28 cellular contexts compared by ENCODE assay signal in genomic region chr1:217087981-217088380, GRCh38.
DNase-seq lines count a peak whose midpoint lies in the region; ATAC-seq and TF ChIP-seq lines count a peak whose summit lies in the region.
"Had no signal": no experiment of that assay in that cellular context is flagged by ENCODE, and none has a peak within 500 bp of the region (broad histone marks: within the 10 kb centered on the region; RNA-seq: fewer than 3 reads in every experiment).

No MANE protein-coding gene starts in this region.

- H3K36me3 ChIP-seq in gastroesophageal sphincter = no peaks in the 10 kb centered on the region
- H3K36me3 ChIP-seq in neural progenitor cell = no peaks in the 10 kb centered on the region
- H3K36me3 ChIP-seq: left lung had no signal

- H3K27me3 ChIP-seq in right cardiac atrium (ENCODE audit: control insufficient read depth, insufficient read depth) (no peaks in the 10 kb centered on the region), gastroesophageal sphincter (no peaks in the 10 kb centered on the region), neural progenitor cell (peaks cover 64% of the 10 kb centered on the region)

- DNase-seq in right cardiac atrium = no peak
- DNase-seq in Right ventricle myocardium superior = no peak
- DNase-seq in neural progenitor cell (ENCODE audit: low spot score) = no peak
- no peak for DNase-seq in type B pancreatic cell (ENCODE audit: extremely low spot score, unreplicated experiment)
- no peak for DNase-seq in GM10266 (ENCODE audit: extremely low spot score)
- DNase-seq: activated CD4-positive, alpha-beta T cell treated with anti-CD3 and anti-CD28 coated beads, Interleukin-2, amount 50 U/mL, for 48 hours; activated CD4-positive, CD25-positive, alpha-beta regulatory T cell treated with anti-CD3 and anti-CD28 coated beads, Interleukin-2, amount 50 U/mL, for 72 hours; activated naive CD4-positive, alpha-beta T cell; activated naive CD8-positive, alpha-beta T cell treated with anti-CD3 and anti-CD28 coated beads, Interleukin-2, amount 50 U/mL, for 24 hours; activated T-cell treated with anti-CD3 and anti-CD28 coated beads, Interleukin-2, amount 50 U/mL, for 48 hours; Calu3; CD4-positive, CD25-positive, alpha-beta regulatory T cell; Kasumi-1; left lung; naive thymus-derived CD4-positive, alpha-beta T cell; NCI-H1436; NCI-H2081 treated with DMSO at 0.1 percent for 48 hours; NCI-H226; NCI-H526 treated with DMSO at 0.1 percent for 48 hours; PC-9; stimulated activated CD4-positive, alpha-beta T cell treated with anti-CD3 and anti-CD28 coated beads, Interleukin-1b, Interleukin-23, amount 100 ng/mL, for 48 hours; stimulated activated naive CD8-positive, alpha-beta T cell treated with anti-CD3 and anti-CD28 coated beads, Interleukin-15, Interleukin-2, amounts not matched to agents 100 U/mL and 50 U/mL, for 24 hours; T-helper 2 cell had no signal

- H3K4me1 ChIP-seq in right cardiac atrium (ENCODE audit: control insufficient read depth, insufficient read depth, low read length) (no peaks in the 10 kb centered on the region), gastroesophageal sphincter (peaks cover 0 to 42% (median 3%) of the 10 kb centered on the region in 3 donors), neural progenitor cell (no peaks in the 10 kb centered on the region)
- H3K4me1 ChIP-seq: A549, left lung had no signal

- H3K9me3 Mint-ChIP-seq in neural progenitor cell (no peaks in the 10 kb centered on the region), type B pancreatic cell (no peaks in the 10 kb centered on the region)
- H3K9me3 Mint-ChIP-seq: activated naive CD8-positive, alpha-beta T cell treated with anti-CD3 and anti-CD28 coated beads, Interleukin-2, amount 50 U/mL, for 24 hours had no signal

- WGBS in right cardiac atrium = 35% methylated on average over 3 of the region's 3 CpGs
- 17 to 23% methylated on average over 3 of the region's 3 CpGs for WGBS in gastroesophageal sphincter (ENCODE audit: low coverage in 1 of 2), 2 donors

- ATAC-seq in right cardiac atrium (no peak), Right ventricle myocardium superior (ENCODE audit: poor library complexity) (no peak), gastroesophageal sphincter (no peak), HG03045 (IDR thresholded peaks at IDR 0.05; ENCODE audit: unreplicated experiment) (no peak), HG03442 (IDR thresholded peaks at IDR 0.05; ENCODE audit: unreplicated experiment) (no peak)
- ATAC-seq: activated naive CD8-positive, alpha-beta T cell treated with anti-CD3 and anti-CD28 coated beads, Interleukin-2, amount 50 U/mL, for 24 hours; left lung; naive thymus-derived CD4-positive, alpha-beta T cell; SK-N-SH treated with all-trans-retinoic acid at 6 μM for 48 hours; stimulated activated naive CD8-positive, alpha-beta T cell treated with anti-CD3 and anti-CD28 coated beads, Interleukin-15, Interleukin-2, amounts not matched to agents 100 U/mL and 50 U/mL, for 24 hours had no signal

- H3K9ac ChIP-seq in neural progenitor cell = no peak overlapping the region

- H3K27ac Mint-ChIP-seq in neural progenitor cell (no peak overlapping the region), type B pancreatic cell (no peak overlapping the region)
- H3K27ac Mint-ChIP-seq: activated naive CD8-positive, alpha-beta T cell treated with anti-CD3 and anti-CD28 coated beads, Interleukin-2, amount 50 U/mL, for 24 hours; CD4-positive, CD25-positive, alpha-beta regulatory T cell; naive thymus-derived CD4-positive, alpha-beta T cell had no signal

- TF ChIP-seq EP300 in gastroesophageal sphincter (IDR thresholded peaks at IDR 0.05) = no peak

- no peak for TF ChIP-seq POLR2A in gastroesophageal sphincter (IDR thresholded peaks at IDR 0.05)

- H3K79me2 ChIP-seq in neural progenitor cell (ENCODE audit: low read depth) = no peaks in the 10 kb centered on the region

- no peak for TF ChIP-seq CTCF in gastroesophageal sphincter (IDR thresholded peaks at IDR 0.05)
- no peak for TF ChIP-seq CTCF in neural progenitor cell (IDR thresholded peaks at IDR 0.05)
- TF ChIP-seq CTCF in type B pancreatic cell (conservative IDR thresholded peaks at IDR 0.05) = no peak
- no peak for TF ChIP-seq CTCF in GM10266 (IDR thresholded peaks at IDR 0.05; ENCODE audit: control insufficient read depth, insufficient read depth, low read depth, missing control alignments)

- H2AFZ ChIP-seq in neural progenitor cell (replicated peaks) = no peak overlapping the region
- H2AFZ ChIP-seq: PC-9 had no signal

- no peaks in the 10 kb centered on the region for H3F3A ChIP-seq in neural progenitor cell (ENCODE audit: low read depth)

- H3K36me3 Mint-ChIP-seq in neural progenitor cell = no peaks in the 10 kb centered on the region
- no peaks in the 10 kb centered on the region for H3K36me3 Mint-ChIP-seq in type B pancreatic cell
- H3K36me3 Mint-ChIP-seq: CD4-positive, CD25-positive, alpha-beta regulatory T cell had no signal

- peak overlapping the region; percentile 90 for H3K4me3 Mint-ChIP-seq in neural progenitor cell
- H3K4me3 Mint-ChIP-seq in type B pancreatic cell = peak overlapping the region; percentile 87
- H3K4me3 Mint-ChIP-seq: activated naive CD8-positive, alpha-beta T cell treated with anti-CD3 and anti-CD28 coated beads, Interleukin-2, amount 50 U/mL, for 24 hours; CD4-positive, CD25-positive, alpha-beta regulatory T cell; naive thymus-derived CD4-positive, alpha-beta T cell had no signal

- H3K4me3 ChIP-seq in right cardiac atrium (ENCODE audit: low read length) = peak overlapping the region; percentile 94
- peak overlapping the region in 1 of 2 donors; percentile 15 for H3K4me3 ChIP-seq in gastroesophageal sphincter
- no peak overlapping the region for H3K4me3 ChIP-seq in neural progenitor cell
- H3K4me3 ChIP-seq: A549, left lung, PC-9 had no signal

- H3K27ac ChIP-seq in right cardiac atrium (ENCODE audit: low read length) (no peak overlapping the region), gastroesophageal sphincter (peak overlapping the region; percentile 65 to 91 (median 80)), neural progenitor cell (no peak overlapping the region)
- H3K27ac ChIP-seq: A549, left lung, PC-9 had no signal

- H4K20me1 ChIP-seq in neural progenitor cell (ENCODE audit: low read depth) = no peaks in the 10 kb centered on the region

- H3K4me1 Mint-ChIP-seq in neural progenitor cell = peaks cover 39% of the 10 kb centered on the region
- H3K4me1 Mint-ChIP-seq in type B pancreatic cell (ENCODE audit: unreplicated experiment) = peaks cover 36% of the 10 kb centered on the region

- H3K9me3 ChIP-seq in right cardiac atrium (ENCODE audit: control insufficient read depth, low read length) (no peaks in the 10 kb centered on the region), gastroesophageal sphincter (no peaks in the 10 kb centered on the region), neural progenitor cell (ENCODE audit: low read depth) (no peaks in the 10 kb centered on the region)
- H3K9me3 ChIP-seq: A549, left lung had no signal

- H3K27me3 Mint-ChIP-seq in neural progenitor cell (ENCODE audit: insufficient read depth, low read depth) (peaks cover 6% of the 10 kb centered on the region), type B pancreatic cell (peaks cover 53% of the 10 kb centered on the region)

- intact Hi-C loops in right cardiac atrium (cut with DNase I) (no loop called here), Right ventricle myocardium superior (cut with DNase I) (no loop called here)

- peak overlapping the region; percentile 86 for H3K4me2 ChIP-seq in neural progenitor cell
- H3K4me2 ChIP-seq: PC-9 had no signal

Comparison
In these comparisons a context has a peak if more than half of its experiments do, and no peak if none do; other contexts are left out.
1. H3K27ac ChIP-seq: peak in gastroesophageal sphincter (4 of 4); none in right cardiac atrium (single experiment) and neural progenitor cell (single experiment).